ENCODE assay signal across 1 cellular context in the genomic region with DNA sequence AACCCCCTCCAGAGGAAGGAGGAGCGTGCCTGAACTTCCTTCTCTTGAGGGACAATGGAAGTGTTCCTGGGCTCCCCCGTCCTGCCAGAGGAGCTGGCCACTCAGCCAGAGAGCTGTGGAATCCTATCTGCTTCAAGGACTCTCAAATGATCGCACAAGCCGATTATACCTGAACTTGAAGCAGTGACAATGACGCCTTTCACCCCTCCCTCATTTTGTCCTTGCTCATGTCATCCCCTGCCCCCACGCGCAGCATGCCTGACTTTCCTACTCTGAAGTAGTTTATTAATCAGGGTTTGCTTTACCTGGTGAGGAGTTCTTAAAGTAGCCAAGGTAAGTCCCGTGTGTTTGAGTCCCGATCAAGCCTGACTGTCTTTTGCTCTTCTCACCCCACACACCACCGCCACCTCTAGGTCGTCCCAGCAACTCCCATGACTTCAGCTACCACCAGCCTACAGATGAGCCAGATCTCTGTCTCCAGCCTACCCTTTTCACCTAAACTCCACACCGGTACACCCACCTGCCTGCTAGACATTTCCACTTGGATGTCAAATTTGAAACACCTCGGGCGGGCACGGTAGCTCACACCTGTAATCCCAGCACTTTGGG.
TF ChIP-seq lines count a peak whose summit lies in the region.

No MANE protein-coding gene starts in this region.

TF ChIP-seq in WTC11, 78 proteins besides CTCF, POLR2A, EP300 and RAD21 (continued from another document):
- TF ChIP-seq, protein P1, sequence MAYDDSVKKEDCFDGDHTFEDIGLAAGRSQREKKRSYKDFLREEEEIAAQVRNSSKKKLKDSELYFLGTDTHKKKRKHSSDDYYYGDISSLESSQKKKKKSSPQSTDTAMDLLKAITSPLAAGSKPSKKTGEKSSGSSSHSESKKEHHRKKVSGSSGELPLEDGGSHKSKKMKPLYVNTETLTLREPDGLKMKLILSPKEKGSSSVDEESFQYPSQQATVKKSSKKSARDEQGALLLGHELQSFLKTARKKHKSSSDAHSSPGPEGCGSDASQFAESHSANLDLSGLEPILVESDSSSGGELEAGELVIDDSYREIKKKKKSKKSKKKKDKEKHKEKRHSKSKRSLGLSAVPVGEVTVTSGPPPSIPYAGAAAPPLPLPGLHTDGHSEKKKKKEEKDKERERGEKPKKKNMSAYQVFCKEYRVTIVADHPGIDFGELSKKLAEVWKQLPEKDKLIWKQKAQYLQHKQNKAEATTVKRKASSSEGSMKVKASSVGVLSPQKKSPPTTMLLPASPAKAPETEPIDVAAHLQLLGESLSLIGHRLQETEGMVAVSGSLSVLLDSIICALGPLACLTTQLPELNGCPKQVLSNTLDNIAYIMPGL (CRISPR knock-in tag; IDR thresholded peaks at IDR 0.05) = no peak
- TF ChIP-seq, protein P2, sequence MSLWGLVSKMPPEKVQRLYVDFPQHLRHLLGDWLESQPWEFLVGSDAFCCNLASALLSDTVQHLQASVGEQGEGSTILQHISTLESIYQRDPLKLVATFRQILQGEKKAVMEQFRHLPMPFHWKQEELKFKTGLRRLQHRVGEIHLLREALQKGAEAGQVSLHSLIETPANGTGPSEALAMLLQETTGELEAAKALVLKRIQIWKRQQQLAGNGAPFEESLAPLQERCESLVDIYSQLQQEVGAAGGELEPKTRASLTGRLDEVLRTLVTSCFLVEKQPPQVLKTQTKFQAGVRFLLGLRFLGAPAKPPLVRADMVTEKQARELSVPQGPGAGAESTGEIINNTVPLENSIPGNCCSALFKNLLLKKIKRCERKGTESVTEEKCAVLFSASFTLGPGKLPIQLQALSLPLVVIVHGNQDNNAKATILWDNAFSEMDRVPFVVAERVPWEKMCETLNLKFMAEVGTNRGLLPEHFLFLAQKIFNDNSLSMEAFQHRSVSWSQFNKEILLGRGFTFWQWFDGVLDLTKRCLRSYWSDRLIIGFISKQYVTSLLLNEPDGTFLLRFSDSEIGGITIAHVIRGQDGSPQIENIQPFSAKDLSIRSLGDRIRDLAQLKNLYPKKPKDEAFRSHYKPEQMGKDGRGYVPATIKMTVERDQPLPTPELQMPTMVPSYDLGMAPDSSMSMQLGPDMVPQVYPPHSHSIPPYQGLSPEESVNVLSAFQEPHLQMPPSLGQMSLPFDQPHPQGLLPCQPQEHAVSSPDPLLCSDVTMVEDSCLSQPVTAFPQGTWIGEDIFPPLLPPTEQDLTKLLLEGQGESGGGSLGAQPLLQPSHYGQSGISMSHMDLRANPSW (CRISPR knock-in tag; conservative IDR thresholded peaks at IDR 0.05; ENCODE audit: low read depth) = no peak
- TF ChIP-seq, protein P3, sequence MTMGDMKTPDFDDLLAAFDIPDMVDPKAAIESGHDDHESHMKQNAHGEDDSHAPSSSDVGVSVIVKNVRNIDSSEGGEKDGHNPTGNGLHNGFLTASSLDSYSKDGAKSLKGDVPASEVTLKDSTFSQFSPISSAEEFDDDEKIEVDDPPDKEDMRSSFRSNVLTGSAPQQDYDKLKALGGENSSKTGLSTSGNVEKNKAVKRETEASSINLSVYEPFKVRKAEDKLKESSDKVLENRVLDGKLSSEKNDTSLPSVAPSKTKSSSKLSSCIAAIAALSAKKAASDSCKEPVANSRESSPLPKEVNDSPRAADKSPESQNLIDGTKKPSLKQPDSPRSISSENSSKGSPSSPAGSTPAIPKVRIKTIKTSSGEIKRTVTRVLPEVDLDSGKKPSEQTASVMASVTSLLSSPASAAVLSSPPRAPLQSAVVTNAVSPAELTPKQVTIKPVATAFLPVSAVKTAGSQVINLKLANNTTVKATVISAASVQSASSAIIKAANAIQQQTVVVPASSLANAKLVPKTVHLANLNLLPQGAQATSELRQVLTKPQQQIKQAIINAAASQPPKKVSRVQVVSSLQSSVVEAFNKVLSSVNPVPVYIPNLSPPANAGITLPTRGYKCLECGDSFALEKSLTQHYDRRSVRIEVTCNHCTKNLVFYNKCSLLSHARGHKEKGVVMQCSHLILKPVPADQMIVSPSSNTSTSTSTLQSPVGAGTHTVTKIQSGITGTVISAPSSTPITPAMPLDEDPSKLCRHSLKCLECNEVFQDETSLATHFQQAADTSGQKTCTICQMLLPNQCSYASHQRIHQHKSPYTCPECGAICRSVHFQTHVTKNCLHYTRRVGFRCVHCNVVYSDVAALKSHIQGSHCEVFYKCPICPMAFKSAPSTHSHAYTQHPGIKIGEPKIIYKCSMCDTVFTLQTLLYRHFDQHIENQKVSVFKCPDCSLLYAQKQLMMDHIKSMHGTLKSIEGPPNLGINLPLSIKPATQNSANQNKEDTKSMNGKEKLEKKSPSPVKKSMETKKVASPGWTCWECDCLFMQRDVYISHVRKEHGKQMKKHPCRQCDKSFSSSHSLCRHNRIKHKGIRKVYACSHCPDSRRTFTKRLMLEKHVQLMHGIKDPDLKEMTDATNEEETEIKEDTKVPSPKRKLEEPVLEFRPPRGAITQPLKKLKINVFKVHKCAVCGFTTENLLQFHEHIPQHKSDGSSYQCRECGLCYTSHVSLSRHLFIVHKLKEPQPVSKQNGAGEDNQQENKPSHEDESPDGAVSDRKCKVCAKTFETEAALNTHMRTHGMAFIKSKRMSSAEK (CRISPR knock-in tag; IDR thresholded peaks at IDR 0.05; ENCODE audit: borderline replicate concordance) = no peak
- TF ChIP-seq FOXP1 (CRISPR knock-in tag; IDR thresholded peaks at IDR 0.05; ENCODE audit: borderline replicate concordance) = no peak
